ENCODE assay signal across 33 cellular contexts in genomic region chr11:117075186-117075585, GRCh38. TPM values are rescaled to one million over a fixed set of nuclear protein-coding genes. Genes with fewer than 3 reads are reported as not detected.
DNase-seq lines count a peak whose midpoint lies in the region; ATAC-seq and TF ChIP-seq lines count a peak whose summit lies in the region.
"Had no signal": no experiment of that assay in that cellular context is flagged by ENCODE, and none has a peak within 500 bp of the region (broad histone marks: within the 10 kb centered on the region; RNA-seq: fewer than 3 reads in every experiment).

No MANE protein-coding gene starts in this region.

- peaks cover 63% of the 10 kb centered on the region for H3K4me1 Mint-ChIP-seq in stimulated activated naive CD8-positive, alpha-beta T cell treated with anti-CD3 and anti-CD28 coated beads, Interleukin-15, amount 100 ng/mL, for 72 hours

- no peaks in the 10 kb centered on the region for H3K27me3 Mint-ChIP-seq in stimulated activated naive CD8-positive, alpha-beta T cell treated with anti-CD3 and anti-CD28 coated beads, Interleukin-15, amount 100 ng/mL, for 72 hours
- H3K27me3 Mint-ChIP-seq: type B pancreatic cell had no signal

- peak overlapping the region; percentile 69 for H3K27ac ChIP-seq in SK-N-MC
- H3K27ac ChIP-seq in epithelial cell of prostate: peak overlapping the region; percentile 39
- peak overlapping the region; percentile 35 for H3K27ac ChIP-seq in substantia nigra (ENCODE audit: low read depth, low read length, poor library complexity, severe bottlenecking)
- no peak overlapping the region for H3K27ac ChIP-seq in upper lobe of right lung
- H3K27ac ChIP-seq: heart right ventricle, parathyroid adenoma, right atrium auricular region, SJSA1, VCaP had no signal

- H3K27me3 ChIP-seq in upper lobe of right lung: no peaks in the 10 kb centered on the region
- H3K27me3 ChIP-seq: heart right ventricle, right atrium auricular region, SJSA1 had no signal

- DNase-seq in stimulated activated naive CD8-positive, alpha-beta T cell treated with anti-CD3 and anti-CD28 coated beads, Interleukin-15, Interleukin-2, amounts not matched to agents 100 U/mL and 50 U/mL, for 24 hours: no peak
- DNase-seq in stimulated activated naive CD8-positive, alpha-beta T cell treated with anti-CD3 and anti-CD28 coated beads, Interleukin-15, amount 100 ng/mL, for 72 hours: no peak
- DNase-seq in SK-N-MC (ENCODE audit: low read depth, low spot score) (no peak), epithelial cell of prostate (ENCODE audit: low read depth, low spot score) (no peak), substantia nigra (lab: John Stamatoyannopoulos, UW) (no peak), NCI-H2227 (lab: John Stamatoyannopoulos, UW; ENCODE audit: unreplicated experiment) (no peak), upper lobe of right lung (no peak)
- DNase-seq: activated CD4-positive, alpha-beta T cell treated with anti-CD3 and anti-CD28 coated beads for 4 hours; activated CD8-positive, alpha-beta memory T cell treated with anti-CD3 and anti-CD28 coated beads for 24 hours; activated T-cell treated with anti-CD3 and anti-CD28 coated beads, Interleukin-2, amount 50 U/mL, for 1 hour; DMS53; heart right ventricle; Karpas-422; kidney glomerular epithelial cell; NCI-H1092 treated with DMSO at 0.1 percent for 48 hours; NCI-H1930; NCI-H526; stimulated activated CD4-positive, alpha-beta T cell treated with anti-CD3 and anti-CD28 coated beads, Interleukin-1b, Interleukin-23, amount 100 ng/mL, for 48 hours; stimulated activated CD8-positive, alpha-beta memory T cell treated with anti-CD3 and anti-CD28 coated beads, Interleukin-4, amount 100 ng/mL, for 48 hours; T-helper 2 cell had no signal

- H3K27ac Mint-ChIP-seq in stimulated activated naive CD8-positive, alpha-beta T cell treated with anti-CD3 and anti-CD28 coated beads, Interleukin-15, amount 100 ng/mL, for 72 hours: no peak overlapping the region
- H3K27ac Mint-ChIP-seq: brain, type B pancreatic cell had no signal

- TF ChIP-seq CTCF in upper lobe of right lung (IDR thresholded peaks at IDR 0.05): no peak

- ATAC-seq in stimulated activated naive CD8-positive, alpha-beta T cell treated with anti-CD3 and anti-CD28 coated beads, Interleukin-15, Interleukin-2, amounts not matched to agents 100 U/mL and 50 U/mL, for 24 hours: peak; percentile 7
- no peak for ATAC-seq in stimulated activated naive CD8-positive, alpha-beta T cell treated with anti-CD3 and anti-CD28 coated beads, Interleukin-15, amount 100 ng/mL, for 72 hours
- no peak for ATAC-seq in upper lobe of right lung
- ATAC-seq in HG02571 (IDR thresholded peaks at IDR 0.05; ENCODE audit: unreplicated experiment): no peak
- ATAC-seq: A549, HCT116, heart right ventricle, HepG2 had no signal

- H3K9me3 ChIP-seq in SK-N-MC (ENCODE audit: low read depth, low read length) (no peaks in the 10 kb centered on the region), upper lobe of right lung (no peaks in the 10 kb centered on the region)
- H3K9me3 ChIP-seq: A549, heart right ventricle, right atrium auricular region, SJSA1 had no signal

- intact Hi-C loops in upper lobe of right lung (cut with DNase I): no loop called here

- peaks cover 54% of the 10 kb centered on the region for H3K4me1 ChIP-seq in upper lobe of right lung

- H3K9me3 Mint-ChIP-seq in stimulated activated naive CD8-positive, alpha-beta T cell treated with anti-CD3 and anti-CD28 coated beads, Interleukin-15, amount 100 ng/mL, for 72 hours: no peaks in the 10 kb centered on the region
- H3K9me3 Mint-ChIP-seq: type B pancreatic cell had no signal

- no peak overlapping the region for H3K9ac ChIP-seq in SK-N-MC (ENCODE audit: insufficient read length)
- H3K9ac ChIP-seq: parathyroid adenoma had no signal

- no peaks in the 10 kb centered on the region for H3K36me3 ChIP-seq in SK-N-MC (ENCODE audit: insufficient read depth, low read length)
- H3K36me3 ChIP-seq in upper lobe of right lung: no peaks in the 10 kb centered on the region
- H3K36me3 ChIP-seq: heart right ventricle, right atrium auricular region, SJSA1 had no signal

- H3K4me3 Mint-ChIP-seq in stimulated activated naive CD8-positive, alpha-beta T cell treated with anti-CD3 and anti-CD28 coated beads, Interleukin-15, amount 100 ng/mL, for 72 hours: no peak overlapping the region
- H3K4me3 Mint-ChIP-seq: brain, neural crest cell, type B pancreatic cell had no signal

- H3K4me3 ChIP-seq in SK-N-MC (no peak overlapping the region), upper lobe of right lung (no peak overlapping the region)
- H3K4me3 ChIP-seq: A549, heart right ventricle, lung, right atrium auricular region, SJSA1, smooth muscle cell had no signal

RNA-seq across cellular contexts. Expression of gene SIK3, which starts 23.0 kb away (rescaled TPM):
- total RNA-seq in upper lobe of right lung: 37.1 TPM
